29 cellular contexts compared by ENCODE assay signal in the genomic region with DNA sequence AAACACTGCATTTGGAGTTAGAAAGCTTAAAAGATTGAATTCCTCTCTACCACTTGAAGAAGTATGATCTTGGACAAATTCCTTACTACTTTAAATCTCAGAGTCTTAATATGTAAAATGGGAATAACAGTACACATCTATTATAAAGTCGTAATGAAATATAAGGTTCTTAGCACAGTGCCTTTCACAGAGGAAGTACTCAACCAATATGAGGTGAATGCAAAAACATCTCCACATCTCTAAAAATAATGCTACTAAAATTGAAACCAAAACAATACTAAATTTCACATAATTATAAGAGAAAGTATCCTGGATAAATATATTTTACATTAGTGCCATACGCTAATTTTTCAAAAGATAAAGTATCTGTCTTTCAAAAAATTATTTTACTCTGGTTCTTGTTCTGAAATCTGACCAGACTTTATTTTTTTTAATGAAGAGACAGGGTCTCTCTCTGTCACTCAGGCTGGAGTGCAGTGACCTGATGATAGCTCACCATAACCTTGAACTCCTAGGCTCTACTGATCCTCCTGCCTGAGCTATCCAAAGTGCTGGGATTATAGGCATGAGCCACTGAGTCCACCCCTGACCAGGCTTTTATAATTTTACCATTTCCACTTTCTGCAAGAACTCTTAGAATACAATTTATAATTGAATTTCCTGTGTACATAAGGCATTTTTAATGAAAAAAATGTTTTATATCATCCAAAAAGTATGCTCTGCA.
"Had no signal": no experiment of that assay in that cellular context is flagged by ENCODE, and none has a peak within 500 bp of the region (broad histone marks: within the 10 kb centered on the region; RNA-seq: fewer than 3 reads in every experiment).

No MANE protein-coding gene starts in this region.

- H3K27me3 Mint-ChIP-seq: stimulated activated naive CD8-positive, alpha-beta T cell treated with anti-CD3 and anti-CD28 coated beads, Interleukin-15, Interleukin-2, amounts not matched to agents 100 ng/mL and 50 ng/mL, for 24 hours had no signal

- H3K36me3 Mint-ChIP-seq: activated CD8-positive, alpha-beta memory T cell treated with anti-CD3 and anti-CD28 coated beads, Interleukin-2, amount 10 ng/mL, durations not matched to agents 7 days and 5 days; stimulated activated effector memory CD8-positive, alpha-beta T cell treated with anti-CD3 and anti-CD28 coated beads, Interleukin-12 subunit alpha, Interleukin-12 subunit beta, amount 100 ng/mL, for 72 hours had no signal

- H3K4me3 ChIP-seq: coronary artery, dorsolateral prefrontal cortex, gastrocnemius medialis, left ventricle myocardium inferior, lung, mucosa of descending colon, pancreas, prostate gland, sigmoid colon, thoracic aorta had no signal

- H3K27ac Mint-ChIP-seq: activated CD8-positive, alpha-beta memory T cell treated with anti-CD3 and anti-CD28 coated beads, Interleukin-2, amount 10 ng/mL, durations not matched to agents 7 days and 5 days; activated CD8-positive, alpha-beta T cell treated with anti-CD3 and anti-CD28 coated beads, Interleukin-2, amount 10 ng/mL, durations not matched to agents 7 days and 5 days; activated naive CD4-positive, alpha-beta T cell treated with anti-CD3 and anti-CD28 coated beads, Interleukin-2, amount 50 U/mL, for 24 hours; activated T-helper 2 cell treated with anti-CD3 and anti-CD28 coated beads, Interferon-gamma antibody, Interleukin-2, Interleukin-4, amounts not matched to agents 10 μg/mL and 5 μg/mL and 100 μg/mL, durations not matched to agents 14 hours and 24 hours and 36 hours; stimulated activated effector memory CD8-positive, alpha-beta T cell treated with anti-CD3 and anti-CD28 coated beads, Interleukin-12 subunit alpha, Interleukin-12 subunit beta, amount 100 ng/mL, for 72 hours; stimulated activated naive CD8-positive, alpha-beta T cell treated with anti-CD3 and anti-CD28 coated beads, Interleukin-15, Interleukin-2, amounts not matched to agents 100 ng/mL and 50 ng/mL, for 24 hours had no signal

- H3K36me3 ChIP-seq: gastrocnemius medialis, left ventricle myocardium inferior, pancreas, prostate gland, sigmoid colon, thoracic aorta had no signal

- H3K9me3 Mint-ChIP-seq: activated T-helper 2 cell treated with anti-CD3 and anti-CD28 coated beads, Interferon-gamma antibody, Interleukin-2, Interleukin-4, amounts not matched to agents 10 μg/mL and 5 μg/mL and 100 μg/mL, durations not matched to agents 14 hours and 24 hours and 36 hours; neural crest cell; stimulated activated effector memory CD8-positive, alpha-beta T cell treated with anti-CD3 and anti-CD28 coated beads, Interleukin-12 subunit alpha, Interleukin-12 subunit beta, amount 100 ng/mL, for 72 hours; stimulated activated naive CD8-positive, alpha-beta T cell treated with anti-CD3 and anti-CD28 coated beads, Interleukin-15, Interleukin-2, amounts not matched to agents 100 ng/mL and 50 ng/mL, for 24 hours had no signal

- H3K4me1 Mint-ChIP-seq: neural crest cell had no signal

- DNase-seq: activated CD4-positive, alpha-beta T cell treated with anti-CD3 and anti-CD28 coated beads for 1 hour; activated CD8-positive, alpha-beta memory T cell treated with anti-CD3 and anti-CD28 coated beads, Interleukin-2, amount 10 ng/mL, durations not matched to agents 7 days and 5 days; activated CD8-positive, alpha-beta T cell treated with anti-CD3 and anti-CD28 coated beads, Interleukin-2, amount 10 ng/mL, durations not matched to agents 7 days and 5 days; activated T-cell treated with anti-CD3 and anti-CD28 coated beads, Interleukin-2, amount 50 U/mL, for 48 hours; anterior cingulate cortex; dorsolateral prefrontal cortex; effector memory CD4-positive, alpha-beta T cell; erythroblast; gastrocnemius medialis; glutamatergic neuron; islet precursor cell; left ventricle myocardium inferior; mucosa of descending colon; nucleus accumbens; pancreas; retina; sigmoid colon; small intestine; stimulated activated CD4-positive, alpha-beta T cell treated with anti-CD3 and anti-CD28 coated beads, Interleukin-4, amount 100 ng/mL, for 24 hours; trophoblast cell had no signal

- H3K27ac ChIP-seq: coronary artery, dorsolateral prefrontal cortex, gastrocnemius medialis, left ventricle myocardium inferior, pancreas, prostate gland, sigmoid colon, thoracic aorta had no signal

- ATAC-seq: activated CD8-positive, alpha-beta memory T cell treated with anti-CD3 and anti-CD28 coated beads, Interleukin-2, amount 10 ng/mL, durations not matched to agents 7 days and 5 days; activated CD8-positive, alpha-beta T cell treated with anti-CD3 and anti-CD28 coated beads, Interleukin-2, amount 10 ng/mL, durations not matched to agents 7 days and 5 days; gastrocnemius medialis; mucosa of descending colon; pancreas; stimulated activated effector memory CD8-positive, alpha-beta T cell treated with anti-CD3 and anti-CD28 coated beads, Interleukin-12 subunit alpha, Interleukin-12 subunit beta, amount 100 ng/mL, for 72 hours had no signal

- H3K4me3 Mint-ChIP-seq: activated CD8-positive, alpha-beta memory T cell treated with anti-CD3 and anti-CD28 coated beads, Interleukin-2, amount 10 ng/mL, durations not matched to agents 7 days and 5 days; activated CD8-positive, alpha-beta T cell treated with anti-CD3 and anti-CD28 coated beads, Interleukin-2, amount 10 ng/mL, durations not matched to agents 7 days and 5 days; activated naive CD4-positive, alpha-beta T cell treated with anti-CD3 and anti-CD28 coated beads, Interleukin-2, amount 50 U/mL, for 24 hours; neural crest cell; stimulated activated effector memory CD8-positive, alpha-beta T cell treated with anti-CD3 and anti-CD28 coated beads, Interleukin-12 subunit alpha, Interleukin-12 subunit beta, amount 100 ng/mL, for 72 hours; stimulated activated naive CD8-positive, alpha-beta T cell treated with anti-CD3 and anti-CD28 coated beads, Interleukin-15, Interleukin-2, amounts not matched to agents 100 ng/mL and 50 ng/mL, for 24 hours had no signal

- H3K27me3 ChIP-seq: dorsolateral prefrontal cortex, gastrocnemius medialis, pancreas, sigmoid colon had no signal

- H3K9me3 ChIP-seq: gastrocnemius medialis, left ventricle myocardium inferior, mucosa of descending colon, pancreas, prostate gland, thoracic aorta had no signal

- H3K4me1 ChIP-seq: gastrocnemius medialis, left ventricle myocardium inferior, pancreas, prostate gland, sigmoid colon had no signal
